2 cellular contexts compared by ENCODE assay signal in genomic region chr7:44738031-44738730, GRCh38.
TF ChIP-seq lines count a peak whose summit lies in the region.

No MANE protein-coding gene starts in this region.

TF ChIP-seq in HEK293, 187 proteins besides CTCF, POLR2A, EP300 and RAD21:
- no peak for TF ChIP-seq MEIS1 (CRISPR knock-in tag; IDR thresholded peaks at IDR 0.05; ENCODE audit: borderline replicate concordance)
- no peak for TF ChIP-seq ZNF571 (tag by site-specific recombination; IDR thresholded peaks at IDR 0.05)
- TF ChIP-seq ZNF692 (tag by site-specific recombination; IDR thresholded peaks at IDR 0.05), result no peak
- TF ChIP-seq, protein P1, sequence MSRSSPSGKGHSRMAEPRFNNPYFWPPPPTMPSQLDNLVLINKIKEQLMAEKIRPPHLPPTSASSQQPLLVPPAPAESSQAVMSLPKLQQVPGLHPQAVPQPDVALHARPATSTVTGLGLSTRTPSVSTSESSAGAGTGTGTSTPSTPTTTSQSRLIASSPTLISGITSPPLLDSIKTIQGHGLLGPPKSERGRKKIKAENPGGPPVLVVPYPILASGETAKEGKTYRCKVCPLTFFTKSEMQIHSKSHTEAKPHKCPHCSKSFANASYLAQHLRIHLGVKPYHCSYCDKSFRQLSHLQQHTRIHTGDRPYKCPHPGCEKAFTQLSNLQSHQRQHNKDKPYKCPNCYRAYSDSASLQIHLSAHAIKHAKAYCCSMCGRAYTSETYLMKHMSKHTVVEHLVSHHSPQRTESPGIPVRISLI (tag by site-specific recombination; IDR thresholded peaks at IDR 0.05), result 0 out of 2 replicates have a peak, but pooled peaks have one; percentile 21
- TF ChIP-seq ZNF626 (tag by site-specific recombination; IDR thresholded peaks at IDR 0.05), result no peak
- no peak for TF ChIP-seq ZNF37A (tag by site-specific recombination; IDR thresholded peaks at IDR 0.05)
- TF ChIP-seq ZNF18 (tag by site-specific recombination; IDR thresholded peaks at IDR 0.05), result no peak

TF ChIP-seq in GM12878, 131 proteins besides CTCF, POLR2A, EP300 and RAD21:
- TF ChIP-seq IRF3 (IDR thresholded peaks at IDR 0.05) (no peak), LARP7 (IDR thresholded peaks at IDR 0.05) (no peak), HCFC1 (IDR thresholded peaks at IDR 0.05; ENCODE audit: low read length) (no peak), MEF2A (IDR thresholded peaks at IDR 0.05; ENCODE audit: insufficient read depth, low read depth, low read length) (no peak), BHLHE40 (IDR thresholded peaks at IDR 0.05; ENCODE audit: borderline replicate concordance in 1 of 2, low read depth in 2 of 2, low read length in 1 of 2) (no peak), JUND (IDR thresholded peaks at IDR 0.05; ENCODE audit: low read depth, low read length) (no peak)
- TF ChIP-seq, protein P2, sequence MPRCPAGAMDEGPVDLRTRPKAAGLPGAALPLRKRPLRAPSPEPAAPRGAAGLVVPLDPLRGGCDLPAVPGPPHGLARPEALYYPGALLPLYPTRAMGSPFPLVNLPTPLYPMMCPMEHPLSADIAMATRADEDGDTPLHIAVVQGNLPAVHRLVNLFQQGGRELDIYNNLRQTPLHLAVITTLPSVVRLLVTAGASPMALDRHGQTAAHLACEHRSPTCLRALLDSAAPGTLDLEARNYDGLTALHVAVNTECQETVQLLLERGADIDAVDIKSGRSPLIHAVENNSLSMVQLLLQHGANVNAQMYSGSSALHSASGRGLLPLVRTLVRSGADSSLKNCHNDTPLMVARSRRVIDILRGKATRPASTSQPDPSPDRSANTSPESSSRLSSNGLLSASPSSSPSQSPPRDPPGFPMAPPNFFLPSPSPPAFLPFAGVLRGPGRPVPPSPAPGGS (IDR thresholded peaks at IDR 0.05; ENCODE audit: borderline replicate concordance, insufficient read depth, low read depth, low read length, poor library complexity, severe bottlenecking), result no peak
